In genomic region chr17:60754057-60754604, GRCh38 we compare ENCODE assay signal across 27 cellular contexts.
"Had no signal": no experiment of that assay in that cellular context is flagged by ENCODE, and none has a peak within 500 bp of the region (broad histone marks: within the 10 kb centered on the region; RNA-seq: fewer than 3 reads in every experiment).

No MANE protein-coding gene starts in this region.

- H3K27ac Mint-ChIP-seq: dendritic cell treated with granulocyte-macrophage colony-stimulating factor and Interleukin-4, amounts not matched to agents 40 ng/mL and 50 ng/mL, for 4 days; effector memory CD8-positive, alpha-beta T cell; endodermal cell; mesothelial cell of epicardium had no signal

- H3K27ac ChIP-seq: colonic mucosa, epithelial cell of prostate, esophagus squamous epithelium, gastrocnemius medialis, heart right ventricle, left lung, lower lobe of right lung had no signal

- H3K27me3 Mint-ChIP-seq: dendritic cell treated with granulocyte-macrophage colony-stimulating factor and Interleukin-4, amounts not matched to agents 40 ng/mL and 50 ng/mL, for 4 days; effector memory CD8-positive, alpha-beta T cell; naive B cell had no signal

- H3K4me3 Mint-ChIP-seq: dendritic cell treated with granulocyte-macrophage colony-stimulating factor and Interleukin-4, amounts not matched to agents 40 ng/mL and 50 ng/mL, for 4 days; effector memory CD8-positive, alpha-beta T cell; endodermal cell; mesothelial cell of epicardium; naive B cell had no signal

- H3K36me3 ChIP-seq: colonic mucosa, esophagus squamous epithelium, gastrocnemius medialis, heart right ventricle, left lung, lower lobe of right lung had no signal

- DNase-seq: colonic mucosa; cortex of kidney; effector CD8-positive, alpha-beta T cell; effector memory CD8-positive, alpha-beta T cell; endodermal cell; erythroblast; esophagus squamous epithelium; foreskin fibroblast; foreskin melanocyte; gastrocnemius medialis; glutamatergic neuron; head of caudate nucleus; heart right ventricle; hippocampal formation; left cardiac atrium; left lung; left ventricle myocardium superior; lower lobe of right lung; mesenchymal stem cell; mucosa of descending colon; naive B cell had no signal

- H3K4me1 ChIP-seq: colonic mucosa, esophagus squamous epithelium, gastrocnemius medialis, heart right ventricle, left lung, lower lobe of right lung had no signal

- H3K4me1 Mint-ChIP-seq: endodermal cell had no signal

- H3K9me3 Mint-ChIP-seq: effector memory CD8-positive, alpha-beta T cell; endodermal cell had no signal

- FAIRE-seq: endometrium, keratinocyte had no signal

- H3K9me3 ChIP-seq: colonic mucosa, gastrocnemius medialis had no signal

- H3K27me3 ChIP-seq: colonic mucosa, esophagus squamous epithelium, gastrocnemius medialis, heart right ventricle, left lung had no signal

- H3K36me3 Mint-ChIP-seq: naive B cell had no signal

- ATAC-seq: effector memory CD8-positive, alpha-beta T cell; esophagus mucosa; gastrocnemius medialis; heart right ventricle; left cardiac atrium; left lung; left ventricle myocardium superior; lower lobe of right lung; mucosa of descending colon had no signal

- H3K4me3 ChIP-seq: colonic mucosa, esophagus squamous epithelium, gastrocnemius medialis, heart right ventricle, left lung, lower lobe of right lung, mucosa of descending colon had no signal
